ENCODE assay signal across 16 cellular contexts in the genomic region with DNA sequence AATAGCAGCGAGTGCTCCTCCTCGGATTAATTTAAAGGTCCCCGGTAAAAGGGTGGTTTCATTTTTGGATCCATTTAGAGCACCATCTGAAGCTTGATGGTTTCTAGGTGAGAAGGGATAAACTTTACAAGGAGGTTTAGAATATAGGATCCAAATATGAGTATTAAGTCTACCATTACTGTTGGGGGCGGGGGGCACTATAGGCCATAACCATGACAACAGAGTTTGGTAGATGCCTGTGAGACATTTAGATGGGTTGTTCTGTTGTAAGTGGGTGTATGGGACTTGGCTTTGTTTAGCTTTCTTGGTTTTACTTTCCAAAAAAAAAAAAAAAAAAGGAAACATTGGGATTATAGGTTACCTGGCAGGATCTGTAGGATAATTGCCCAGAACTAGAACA.
"Had no signal": no experiment of that assay in that cellular context is flagged by ENCODE, and none has a peak within 500 bp of the region (broad histone marks: within the 10 kb centered on the region; RNA-seq: fewer than 3 reads in every experiment).

No MANE protein-coding gene starts in this region.

- H3K27ac ChIP-seq: gastroesophageal sphincter, heart right ventricle had no signal

- H3K27ac Mint-ChIP-seq: activated naive CD8-positive, alpha-beta T cell treated with anti-CD3 and anti-CD28 coated beads, Interleukin-2, amount 10 ng/mL, durations not matched to agents 7 days and 5 days; dendritic cell treated with granulocyte-macrophage colony-stimulating factor and Interleukin-4, amounts not matched to agents 40 ng/mL and 50 ng/mL, for 4 days; effector memory CD8-positive, alpha-beta T cell; stimulated activated memory B cell treated with anti-CD40 and anti-IgM and Interleukin-4, amounts not matched to agents 10 μg/mL and 1 μg/mL and 100 μg/mL, for 72 hours had no signal

- H3K36me3 Mint-ChIP-seq: activated naive CD8-positive, alpha-beta T cell treated with anti-CD3 and anti-CD28 coated beads, Interleukin-2, amount 10 ng/mL, durations not matched to agents 7 days and 5 days; naive thymus-derived CD8-positive, alpha-beta T cell; stimulated activated memory B cell treated with anti-CD40 and anti-IgM and Interleukin-4, amounts not matched to agents 10 μg/mL and 1 μg/mL and 100 μg/mL, for 72 hours had no signal

- H3K27me3 ChIP-seq: gastroesophageal sphincter had no signal

- DNase-seq: activated CD4-positive, alpha-beta T cell treated with anti-CD3 and anti-CD28 coated beads for 1 hour; activated CD4-positive, alpha-beta T cell treated with anti-CD3 and anti-CD28 coated beads, Interleukin-2, amount 50 U/mL, for 4 hours; activated naive CD4-positive, alpha-beta T cell; activated naive CD8-positive, alpha-beta T cell treated with anti-CD3 and anti-CD28 coated beads, Interleukin-2, amount 10 ng/mL, durations not matched to agents 7 days and 5 days; activated T-cell treated with anti-CD3 and anti-CD28 coated beads for 4 hours; anterior cingulate cortex; effector memory CD8-positive, alpha-beta T cell; heart right ventricle; naive thymus-derived CD8-positive, alpha-beta T cell; posterior cingulate gyrus; retina; stimulated activated CD4-positive, alpha-beta T cell treated with anti-CD3 and anti-CD28 coated beads, Interleukin-2, amount 100 ng/mL, for 48 hours; T-helper 9 cell had no signal

- H3K27me3 Mint-ChIP-seq: activated naive CD8-positive, alpha-beta T cell treated with anti-CD3 and anti-CD28 coated beads, Interleukin-2, amount 10 ng/mL, durations not matched to agents 7 days and 5 days; dendritic cell treated with granulocyte-macrophage colony-stimulating factor and Interleukin-4, amounts not matched to agents 40 ng/mL and 50 ng/mL, for 4 days; effector memory CD8-positive, alpha-beta T cell; naive thymus-derived CD8-positive, alpha-beta T cell; stimulated activated memory B cell treated with anti-CD40 and anti-IgM and Interleukin-4, amounts not matched to agents 10 μg/mL and 1 μg/mL and 100 μg/mL, for 72 hours had no signal

- H3K9me3 ChIP-seq: gastroesophageal sphincter, heart right ventricle had no signal

- H3K4me1 Mint-ChIP-seq: activated naive CD8-positive, alpha-beta T cell treated with anti-CD3 and anti-CD28 coated beads, Interleukin-2, amount 10 ng/mL, durations not matched to agents 7 days and 5 days; stimulated activated memory B cell treated with anti-CD40 and anti-IgM and Interleukin-4, amounts not matched to agents 10 μg/mL and 1 μg/mL and 100 μg/mL, for 72 hours had no signal

- H3K4me1 ChIP-seq: gastroesophageal sphincter, heart right ventricle had no signal

- H3K9me3 Mint-ChIP-seq: activated naive CD8-positive, alpha-beta T cell treated with anti-CD3 and anti-CD28 coated beads, Interleukin-2, amount 10 ng/mL, durations not matched to agents 7 days and 5 days; dendritic cell treated with granulocyte-macrophage colony-stimulating factor and Interleukin-4, amounts not matched to agents 40 ng/mL and 50 ng/mL, for 4 days; effector memory CD8-positive, alpha-beta T cell; stimulated activated memory B cell treated with anti-CD40 and anti-IgM and Interleukin-4, amounts not matched to agents 10 μg/mL and 1 μg/mL and 100 μg/mL, for 72 hours had no signal

- ATAC-seq: effector memory CD8-positive, alpha-beta T cell; gastroesophageal sphincter; heart right ventricle; naive thymus-derived CD8-positive, alpha-beta T cell; stimulated activated memory B cell treated with anti-CD40 and anti-IgM and Interleukin-4, amounts not matched to agents 10 μg/mL and 1 μg/mL and 100 μg/mL, for 72 hours had no signal

- H3K36me3 ChIP-seq: gastroesophageal sphincter, heart right ventricle had no signal

- H3K4me3 ChIP-seq: gastroesophageal sphincter, heart right ventricle had no signal

- H3K4me3 Mint-ChIP-seq: activated naive CD8-positive, alpha-beta T cell treated with anti-CD3 and anti-CD28 coated beads, Interleukin-2, amount 10 ng/mL, durations not matched to agents 7 days and 5 days; dendritic cell treated with granulocyte-macrophage colony-stimulating factor and Interleukin-4, amounts not matched to agents 40 ng/mL and 50 ng/mL, for 4 days; effector memory CD8-positive, alpha-beta T cell; naive thymus-derived CD8-positive, alpha-beta T cell; stimulated activated memory B cell treated with anti-CD40 and anti-IgM and Interleukin-4, amounts not matched to agents 10 μg/mL and 1 μg/mL and 100 μg/mL, for 72 hours had no signal
